1 cellular context compared by ENCODE assay signal in genomic region chr16:57993452-57993851, GRCh38.
TF ChIP-seq lines count a peak whose summit lies in the region.

No MANE protein-coding gene starts in this region.

TF ChIP-seq in GM23338, 12 proteins besides CTCF, POLR2A, EP300 and RAD21:
- TF ChIP-seq EZH2phosphoT487 (IDR thresholded peaks at IDR 0.05; ENCODE audit: unreplicated experiment) (no peak), REST (IDR thresholded peaks at IDR 0.05; ENCODE audit: unreplicated experiment) (no peak), CREB1 (CRISPR knock-in tag; IDR thresholded peaks at IDR 0.05; ENCODE audit: low read depth) (no peak), EZH2 (IDR thresholded peaks at IDR 0.05; ENCODE audit: low read depth, unreplicated experiment) (no peak), ZNF114 (CRISPR knock-in tag; IDR thresholded peaks at IDR 0.05) (no peak), ZNF462 (CRISPR knock-in tag; IDR thresholded peaks at IDR 0.05) (no peak), ZNF331 (CRISPR knock-in tag; IDR thresholded peaks at IDR 0.05; ENCODE audit: low read depth) (no peak), STAT1 (IDR thresholded peaks at IDR 0.05; ENCODE audit: unreplicated experiment) (no peak), ETS1 (IDR thresholded peaks at IDR 0.05) (no peak), NANOG (IDR thresholded peaks at IDR 0.05; ENCODE audit: borderline replicate concordance) (no peak), JUNB (IDR thresholded peaks at IDR 0.05; ENCODE audit: unreplicated experiment) (no peak), POLR2AphosphoS5 (IDR thresholded peaks at IDR 0.05; ENCODE audit: low read depth) (no peak)
